ENCODE assay signal across 22 cellular contexts in the genomic region with DNA sequence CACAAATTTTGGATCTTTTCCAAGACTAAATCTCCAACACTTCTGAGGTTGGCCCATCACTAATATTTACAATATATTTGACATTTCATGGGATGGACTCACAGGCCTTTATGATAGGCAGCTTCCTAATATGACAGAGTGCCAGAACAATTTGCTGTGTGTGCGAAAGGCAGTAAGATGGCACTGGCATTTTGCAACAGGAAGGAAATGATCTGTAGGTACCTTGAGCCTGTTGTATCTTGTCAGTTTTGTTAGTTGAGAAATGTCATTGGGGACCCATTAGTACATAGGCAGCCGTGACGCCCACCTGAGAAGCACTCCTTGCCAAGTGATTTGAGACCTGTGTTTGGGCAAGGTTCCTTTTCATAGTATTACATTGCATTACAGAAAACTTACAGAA.
DNase-seq lines count a peak whose midpoint lies in the region; FAIRE-seq and TF ChIP-seq lines count a peak whose summit lies in the region.
"Had no signal": no experiment of that assay in that cellular context is flagged by ENCODE, and none has a peak within 500 bp of the region (broad histone marks: within the 10 kb centered on the region; RNA-seq: fewer than 3 reads in every experiment).

No MANE protein-coding gene starts in this region.

- peak; percentile 23 for DNase-seq in NCI-H2029 treated with DMSO at 0.1 percent for 48 hours (lab: John Stamatoyannopoulos, UW)
- DNase-seq in NCI-H2029 (lab: John Stamatoyannopoulos, UW): no peak
- peak; percentile 84 for DNase-seq in NCI-H2171 treated with DMSO at 0.1 percent for 48 hours (lab: John Stamatoyannopoulos, UW)
- DNase-seq in SHP77 treated with DMSO at 0.1 percent for 48 hours (lab: John Stamatoyannopoulos, UW): peak; percentile 26
- peak; percentile 9 for DNase-seq in kidney glomerular epithelial cell (lab: John Stamatoyannopoulos, UW)
- DNase-seq in GM12892 (ENCODE audit: insufficient read length): no peak
- DNase-seq in RWPE1 (ENCODE audit: low spot score): no peak
- DNase-seq: BE2C, IMR-90, NCI-H1048, NCI-H1436 treated with DMSO at 0.1 percent for 48 hours, NCI-H2081, NCI-H510A, NCI-H748 treated with DMSO at 0.1 percent for 48 hours, OCI-M1, SW 1271, T-helper 17 cell had no signal

- no peak for FAIRE-seq in GM12892 (lab: Jason Lieb, UNC)
- FAIRE-seq: A549, GM18507, RCC 7860 had no signal

- POLR2A ChIA-PET in RWPE1 (lab: Yijun Ruan, JAX; ENCODE audit: low non-redundant PET): no interaction called here

- no peak for TF ChIP-seq CTCF in RWPE1 (conservative IDR thresholded peaks at IDR 0.05; ENCODE audit: low read depth)

- no peak overlapping the region for H3K27ac ChIP-seq in RWPE1
- H3K27ac ChIP-seq: A549, KMS-11, SK-N-MC had no signal

- CTCF ChIA-PET in RWPE1 (lab: Yijun Ruan, JAX): interaction anchor here (0.6 kb wide), 1 partner anchor 172 kb away, joined by 3 read pairs; no protein-coding TSS in a partner anchor

- no peak for TF ChIP-seq POLR2A in GM12892 (IDR thresholded peaks at IDR 0.05; ENCODE audit: low read depth, low read length)

Comparison
In these comparisons a context has a peak if more than half of its experiments do, and no peak if none do; other contexts are left out.
1. DNase-seq: peak in NCI-H2029 treated with DMSO at 0.1 percent for 48 hours (single experiment), NCI-H2171 treated with DMSO at 0.1 percent for 48 hours (single experiment), SHP77 treated with DMSO at 0.1 percent for 48 hours (single experiment) and kidney glomerular epithelial cell (single experiment); none in NCI-H2029 (single experiment), GM12892 (single experiment) and RWPE1 (single experiment).